Comparison of ENCODE assay signal across 1 cellular context in genomic region chr10:6140141-6140841, GRCh38.
TF ChIP-seq lines count a peak whose summit lies in the region.

No MANE protein-coding gene starts in this region.

TF ChIP-seq in HepG2, 621 proteins besides CTCF, POLR2A, EP300 and RAD21 (continued from another document):
- TF ChIP-seq ZNF800 (CRISPR knock-in tag; IDR thresholded peaks at IDR 0.05) (no peak), UBTF (CRISPR knock-in tag; IDR thresholded peaks at IDR 0.05) (no peak), ZZZ3 (CRISPR knock-in tag; IDR thresholded peaks at IDR 0.05; ENCODE audit: borderline replicate concordance) (no peak), RFX3 (CRISPR knock-in tag; IDR thresholded peaks at IDR 0.05) (no peak)
